In genomic region chr12:40107098-40107802, GRCh38 we compare ENCODE assay signal across 1 cellular context.
TF ChIP-seq lines count a peak whose summit lies in the region.

No MANE protein-coding gene starts in this region.

TF ChIP-seq in IMR-90, 13 proteins besides CTCF, POLR2A, EP300 and RAD21 (continued from another document):
- no peak for TF ChIP-seq ELK1 (IDR thresholded peaks at IDR 0.05; ENCODE audit: borderline replicate concordance, low read depth, low read length)
- TF ChIP-seq MXI1 (IDR thresholded peaks at IDR 0.05; ENCODE audit: borderline replicate concordance, low read depth, low read length) = peak; percentile 35; the same call in 1 of the 2 replicates
- TF ChIP-seq BHLHE40 (IDR thresholded peaks at IDR 0.05; ENCODE audit: low read depth, low read length) = no peak
- TF ChIP-seq MAFK (IDR thresholded peaks at IDR 0.05; ENCODE audit: low read depth, low read length) = no peak
- TF ChIP-seq FOS (IDR thresholded peaks at IDR 0.05; ENCODE audit: low read depth, low read length) = no peak
